11 cellular contexts compared by ENCODE assay signal in the genomic region with DNA sequence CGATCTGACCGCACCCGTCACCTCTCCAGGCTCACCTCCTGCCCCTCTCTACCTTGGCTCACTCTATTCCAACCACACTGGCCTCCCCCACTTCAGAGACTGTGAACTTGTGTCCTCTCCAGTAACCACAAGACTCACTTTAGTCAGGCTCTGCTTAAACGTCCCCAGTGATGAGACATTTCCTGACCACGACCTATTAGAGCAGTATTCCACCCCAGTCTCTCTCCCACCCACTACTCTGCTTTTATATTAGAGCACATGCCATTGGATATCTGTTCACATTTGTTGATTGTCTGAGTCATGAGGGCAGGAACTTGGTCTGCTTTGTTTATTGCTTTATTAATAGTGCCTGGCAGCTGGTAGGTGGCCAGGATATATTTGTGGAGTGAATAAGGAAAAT. TPM values are rescaled to one million over a fixed set of nuclear protein-coding genes. Genes with fewer than 3 reads are reported as not detected.
DNase-seq lines count a peak whose midpoint lies in the region; ATAC-seq and TF ChIP-seq lines count a peak whose summit lies in the region.
"Had no signal": no experiment of that assay in that cellular context is flagged by ENCODE, and none has a peak within 500 bp of the region (broad histone marks: within the 10 kb centered on the region; RNA-seq: fewer than 3 reads in every experiment).

No MANE protein-coding gene starts in this region.

- DNase-seq in AG04449 (ENCODE audit: low read depth, low spot score) (peak; percentile 53), HCEC 1CT (peak; percentile 93), RKO (ENCODE audit: low spot score) (peak; percentile 57), foreskin keratinocyte (peak; percentile 75 to 78), Ammon's horn (ENCODE audit: low spot score) (no peak), NCI-H774 (lab: John Stamatoyannopoulos, UW) (no peak), NCI-H524 (lab: John Stamatoyannopoulos, UW) (no peak)
- DNase-seq: activated CD4-positive, CD25-positive, alpha-beta regulatory T cell treated with anti-CD3 and anti-CD28 coated beads, Interleukin-2, amount 50 U/mL, for 72 hours; dorsolateral prefrontal cortex; NCI-H2029 had no signal

- peak overlapping the region; percentile 42 for H3K27ac ChIP-seq in foreskin keratinocyte
- H3K27ac ChIP-seq: dorsolateral prefrontal cortex had no signal

- H3K4me1 ChIP-seq in foreskin keratinocyte, result no peaks in the 10 kb centered on the region

- H3K27me3 ChIP-seq in foreskin keratinocyte, result no peaks in the 10 kb centered on the region
- H3K27me3 ChIP-seq: dorsolateral prefrontal cortex had no signal

- POLR2A ChIA-PET in AG04449 (lab: Yijun Ruan, JAX), result no interaction called here

- CTCF ChIA-PET in AG04449 (lab: Yijun Ruan, JAX), result no interaction called here

- ATAC-seq in foreskin keratinocyte, result peak; percentile 87
- ATAC-seq in HG02763 (IDR thresholded peaks at IDR 0.05; ENCODE audit: unreplicated experiment), result no peak

- TF ChIP-seq CTCF in AG04449 (IDR thresholded peaks at IDR 0.05; ENCODE audit: insufficient read depth, low read length, missing control alignments) (no peak), foreskin keratinocyte (conservative IDR thresholded peaks at IDR 0.05) (no peak)

- no peak overlapping the region for H3K4me3 ChIP-seq in AG04449 (ENCODE audit: low read depth, low read length)
- H3K4me3 ChIP-seq: dorsolateral prefrontal cortex had no signal

RNA-seq across cellular contexts. Expression of a gene that starts 20.1 kb away (rescaled TPM):
- 36.6 and 39.3 TPM in 2 replicates for total RNA-seq in foreskin keratinocyte
- 20.1 and 25.6 TPM in 2 replicates for polyA plus RNA-seq in foreskin keratinocyte

RNA-seq across cellular contexts. Expression of a gene that starts 20.2 kb away (rescaled TPM):
- total RNA-seq in foreskin keratinocyte, result 7.6 and 7.8 TPM in 2 replicates
- 0.74 and 0.80 TPM in 2 replicates for polyA plus RNA-seq in foreskin keratinocyte

RNA-seq across cellular contexts. Expression of a gene that starts 47.7 kb away (rescaled TPM):
- total RNA-seq in foreskin keratinocyte, result 59.6 and 70.1 TPM in 2 replicates
- 26.1 and 26.7 TPM in 2 replicates for polyA plus RNA-seq in foreskin keratinocyte

Comparison
In these comparisons a context has a peak if more than half of its experiments do, and no peak if none do; other contexts are left out.
1. DNase-seq: peak in AG04449 (single experiment), HCEC 1CT (single experiment), RKO (single experiment) and foreskin keratinocyte (2 of 2); none in Ammon's horn (single experiment), NCI-H774 (single experiment) and NCI-H524 (0 of 2).